In genomic region chr3:14422016-14422963, GRCh38 we compare ENCODE assay signal across 1 cellular context.
TF ChIP-seq lines count a peak whose summit lies in the region.

No MANE protein-coding gene starts in this region.

TF ChIP-seq in WTC11, 78 proteins besides CTCF, POLR2A, EP300 and RAD21 (continued from another document):
- 0 out of 2 replicates have a peak, but pooled peaks have one; percentile 13 for TF ChIP-seq FOXK1 (CRISPR knock-in tag; IDR thresholded peaks at IDR 0.05)
